ENCODE assay signal across 1 cellular context in the genomic region with DNA sequence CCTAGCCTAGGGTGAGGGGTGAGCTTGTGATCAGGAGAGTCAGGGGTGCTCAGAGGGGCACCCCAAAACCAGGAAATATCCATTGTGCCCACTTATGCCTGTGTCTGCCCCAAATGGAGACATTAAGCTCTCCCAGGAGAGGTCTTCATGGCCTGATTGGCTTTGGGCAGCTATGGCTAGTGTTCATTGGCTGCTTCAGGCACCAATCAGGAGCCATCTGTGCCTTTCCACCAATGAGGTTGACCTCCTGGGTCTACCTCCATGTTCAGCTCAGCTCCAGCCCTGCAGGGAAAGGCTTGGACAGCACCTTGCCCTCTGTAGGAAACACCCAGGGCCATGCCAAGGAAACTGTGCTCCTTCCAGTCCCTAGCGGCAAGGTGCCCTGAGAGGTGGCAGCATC.
A peak's percentile ranks its signal among the peaks of the same experiment; 100 is the strongest.
TF ChIP-seq lines count a peak whose summit lies in the region.

No MANE protein-coding gene starts in this region.

TF ChIP-seq in H1, 55 proteins besides CTCF, POLR2A, EP300 and RAD21:
- TF ChIP-seq SP1 (IDR thresholded peaks at IDR 0.05; ENCODE audit: low read depth, low read length) = peak; percentile 55; the same call in 1 of the 2 replicates
- no peak for TF ChIP-seq CTBP2 (IDR thresholded peaks at IDR 0.05; ENCODE audit: borderline replicate concordance, insufficient read depth, insufficient read length, low read length)
